ENCODE assay signal across 8 cellular contexts in genomic region chr15:66701422-66702034, GRCh38. TPM values are rescaled to one million over a fixed set of nuclear protein-coding genes. Genes with fewer than 3 reads are reported as not detected.
A peak's percentile ranks its signal among the peaks of the same experiment; 100 is the strongest.
DNase-seq lines count a peak whose midpoint lies in the region; TF ChIP-seq lines count a peak whose summit lies in the region.

No MANE protein-coding gene starts in this region.

- TF ChIP-seq CTCF in HFF-Myc (IDR thresholded peaks at IDR 0.05; ENCODE audit: low read depth, low read length, missing control alignments): no peak
- TF ChIP-seq CTCF in prostate gland (IDR thresholded peaks at IDR 0.05): no peak

- H3K27me3 Mint-ChIP-seq in activated naive CD4-positive, alpha-beta T cell treated with anti-CD3 and anti-CD28 coated beads, Interleukin-2, amount 50 U/mL, for 24 hours: peaks cover 9% of the 10 kb centered on the region

- peak; percentile 66 for DNase-seq in NCI-H1105 treated with DMSO at 0.1 percent for 48 hours (lab: John Stamatoyannopoulos, UW)
- no peak for DNase-seq in NCI-H1105 (lab: John Stamatoyannopoulos, UW)
- DNase-seq in HFF-Myc (ENCODE audit: extremely low read depth, low read depth): no peak
- DNase-seq in NCI-H2196 (lab: John Stamatoyannopoulos, UW; ENCODE audit: unreplicated experiment): peak; percentile 47
- peak; percentile 83 for DNase-seq in cardiac septum (ENCODE audit: low spot score)
- DNase-seq in prostate gland (ENCODE audit: low spot score): peak; percentile 30
- no peak for DNase-seq in SKM-1 treated with dmso at 0.1 percent for 144 hours (lab: John Stamatoyannopoulos, UW; ENCODE audit: unreplicated experiment)

- no peaks in the 10 kb centered on the region for H3K36me3 ChIP-seq in prostate gland

- H3K27me3 ChIP-seq in prostate gland (replicated peaks; ENCODE audit: insufficient read depth): no peaks in the 10 kb centered on the region

- no peak overlapping the region for H3K27ac Mint-ChIP-seq in activated naive CD4-positive, alpha-beta T cell treated with anti-CD3 and anti-CD28 coated beads, Interleukin-2, amount 50 U/mL, for 24 hours

- H3K4me1 ChIP-seq in prostate gland (replicated peaks): no peaks in the 10 kb centered on the region

- no peak for TF ChIP-seq POLR2A in prostate gland (IDR thresholded peaks at IDR 0.05)

- WGBS in prostate gland: under 1% methylated on average over 48 of the region's 48 CpGs

- peak overlapping the region; percentile 79 to 82 for H3K27ac ChIP-seq in prostate gland

- H3K9me3 Mint-ChIP-seq in activated naive CD4-positive, alpha-beta T cell treated with anti-CD3 and anti-CD28 coated beads, Interleukin-2, amount 50 U/mL, for 24 hours: no peaks in the 10 kb centered on the region

- H3K4me1 Mint-ChIP-seq in activated naive CD4-positive, alpha-beta T cell treated with anti-CD3 and anti-CD28 coated beads, Interleukin-2, amount 50 U/mL, for 24 hours: peaks cover 21% of the 10 kb centered on the region

- no peaks in the 10 kb centered on the region for H3K9me3 ChIP-seq in prostate gland

- H3K4me3 ChIP-seq in HFF-Myc (replicated peaks; ENCODE audit: low read depth, low read length) (peak overlapping the region; percentile 74), prostate gland (peak overlapping the region; percentile 55 to 60)

- peak overlapping the region; percentile 89 for H3K4me3 Mint-ChIP-seq in activated naive CD4-positive, alpha-beta T cell treated with anti-CD3 and anti-CD28 coated beads, Interleukin-2, amount 50 U/mL, for 24 hours

- H3K36me3 Mint-ChIP-seq in activated naive CD4-positive, alpha-beta T cell treated with anti-CD3 and anti-CD28 coated beads, Interleukin-2, amount 50 U/mL, for 24 hours: no peaks in the 10 kb centered on the region

- intact Hi-C loops in cardiac septum (cut with DNase I): loop anchor here (1.0 to 2.0 kb wide), 3 partner anchors 39 to 149 kb away; no protein-coding TSS in a partner anchor
- intact Hi-C loops in prostate gland (cut with DNase I): loop anchor here (2.0 to 10.0 kb wide), 3 partner anchors 81 to 197 kb away; partner anchors contain the start of genes RPL4 and ZWILCH

RNA-seq across cellular contexts. Expression of gene SMAD6, which starts 0.5 kb away (rescaled TPM):
- total RNA-seq in cardiac septum (50.2 TPM), prostate gland (10 to 100 TPM; 14.8 to 51.2 TPM)

Comparison
In these comparisons a context has a peak if more than half of its experiments do, and no peak if none do; other contexts are left out.
1. DNase-seq: peak in NCI-H1105 treated with DMSO at 0.1 percent for 48 hours (single experiment), NCI-H2196 (single experiment), cardiac septum (single experiment) and prostate gland (single experiment); none in NCI-H1105 (single experiment), HFF-Myc (single experiment) and SKM-1 treated with dmso at 0.1 percent for 144 hours (single experiment).